In the genomic region with DNA sequence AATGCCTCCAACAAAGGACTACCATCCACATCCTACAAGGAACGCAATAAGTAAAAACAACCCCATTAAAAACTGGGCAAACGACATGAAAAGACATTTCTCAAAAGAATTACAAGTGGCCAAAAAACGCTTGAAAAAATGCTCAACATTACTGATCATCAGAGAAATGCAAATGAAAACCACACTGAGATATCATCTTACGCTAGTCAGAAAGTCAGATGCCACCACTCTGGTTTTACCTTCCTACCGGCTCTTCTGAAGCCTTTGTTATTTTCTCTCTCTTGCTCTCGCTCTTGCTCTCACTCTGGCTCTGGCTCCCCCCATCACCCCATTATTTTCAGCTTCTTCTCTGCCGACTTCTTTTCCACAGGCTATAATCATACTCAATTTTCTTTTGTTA, we compare ENCODE assay signal across 15 cellular contexts. TPM values are rescaled to one million over a fixed set of nuclear protein-coding genes. Genes with fewer than 3 reads are reported as not detected.
DNase-seq lines count a peak whose midpoint lies in the region; ATAC-seq and TF ChIP-seq lines count a peak whose summit lies in the region.
"Had no signal": no experiment of that assay in that cellular context is flagged by ENCODE, and none has a peak within 500 bp of the region (broad histone marks: within the 10 kb centered on the region; RNA-seq: fewer than 3 reads in every experiment).

No MANE protein-coding gene starts in this region.

- intact Hi-C loops in prostate gland (cut with DNase I), result no loop called here
- intact Hi-C loops in vagina (cut with DNase I), result no loop called here

- peak; percentile 32 for DNase-seq in DND-41
- peak; percentile 34 for DNase-seq in LHCN-M2 (ENCODE audit: low read depth)
- DNase-seq in memory B cell (ENCODE audit: low spot score in 2 of 2), result no peak
- DNase-seq in prostate gland (ENCODE audit: low spot score), result no peak
- no peak for DNase-seq in vagina (ENCODE audit: extremely low spot score in 2 of 2)
- DNase-seq in NAMALWA (ENCODE audit: low spot score), result no peak
- DNase-seq: adrenal gland, hippocampal formation, NCI-H1105 treated with DMSO at 0.1 percent for 48 hours, NCI-H345, right lobe of liver had no signal

- no peaks in the 10 kb centered on the region for H3K9me3 ChIP-seq in DND-41 (ENCODE audit: insufficient read depth, low read length, severe bottlenecking)
- no peaks in the 10 kb centered on the region for H3K9me3 ChIP-seq in prostate gland
- H3K9me3 ChIP-seq in vagina, result no peaks in the 10 kb centered on the region
- H3K9me3 ChIP-seq: adrenal gland, right lobe of liver had no signal

- no peak overlapping the region for H3K9ac ChIP-seq in DND-41 (ENCODE audit: low read depth, low read length)

- H3K4me1 ChIP-seq in DND-41 (ENCODE audit: insufficient read depth, low read length), result peaks cover 39% of the 10 kb centered on the region
- H3K4me1 ChIP-seq in prostate gland (replicated peaks), result no peaks in the 10 kb centered on the region
- no peaks in the 10 kb centered on the region for H3K4me1 ChIP-seq in vagina
- H3K4me1 ChIP-seq: right lobe of liver had no signal

- no peaks in the 10 kb centered on the region for H4K20me1 ChIP-seq in DND-41 (ENCODE audit: insufficient read depth, low read length)

- TF ChIP-seq POLR2A in prostate gland (IDR thresholded peaks at IDR 0.05), result no peak
- TF ChIP-seq POLR2A in vagina (IDR thresholded peaks at IDR 0.05), result no peak

- WGBS in prostate gland, result 61% methylated on average over 7 of the region's 7 CpGs

- no peaks in the 10 kb centered on the region for H3K27me3 ChIP-seq in DND-41 (ENCODE audit: insufficient read depth, low read length, poor library complexity)
- no peaks in the 10 kb centered on the region for H3K27me3 ChIP-seq in prostate gland (replicated peaks; ENCODE audit: insufficient read depth)
- no peaks in the 10 kb centered on the region for H3K27me3 ChIP-seq in vagina
- H3K27me3 ChIP-seq: adrenal gland, right lobe of liver had no signal

- peaks cover 69% of the 10 kb centered on the region for H3K4me1 Mint-ChIP-seq in activated T-helper 17 cell treated with anti-CD3 and anti-CD28 coated beads, Interleukin-2, amount 50 U/mL, for 72 hours
- peaks cover 13% of the 10 kb centered on the region for H3K4me1 Mint-ChIP-seq in memory B cell

- 0 out of 2 replicates have a peak overlapping the region, but pooled peaks have one; percentile 5 for H3K4me2 ChIP-seq in DND-41 (ENCODE audit: insufficient read depth, low read length)

- peak overlapping the region; percentile 83 for H3K27ac Mint-ChIP-seq in activated T-helper 17 cell treated with anti-CD3 and anti-CD28 coated beads, Interleukin-2, amount 50 U/mL, for 72 hours
- H3K27ac Mint-ChIP-seq in memory B cell, result peak overlapping the region; percentile 0

- no peaks in the 10 kb centered on the region; the same call in 1 of the 2 replicates for H3K36me3 ChIP-seq in DND-41 (ENCODE audit: insufficient read depth, low read length)
- H3K36me3 ChIP-seq in prostate gland, result no peaks in the 10 kb centered on the region
- no peaks in the 10 kb centered on the region for H3K36me3 ChIP-seq in vagina
- H3K36me3 ChIP-seq: adrenal gland, right lobe of liver had no signal

- TF ChIP-seq CTCF in DND-41 (IDR thresholded peaks at IDR 0.05; ENCODE audit: borderline replicate concordance, extremely low read depth, low read length, poor library complexity, severe bottlenecking) (no peak), prostate gland (IDR thresholded peaks at IDR 0.05) (no peak), vagina (IDR thresholded peaks at IDR 0.05) (no peak)

- H3K27ac ChIP-seq in DND-41 (ENCODE audit: low read length) (peak overlapping the region; percentile 41; the same call in 1 of the 2 replicates), prostate gland (no peak overlapping the region), vagina (no peak overlapping the region)
- H3K27ac ChIP-seq: adrenal gland, C4-2B, coronary artery, right lobe of liver had no signal

- H3K36me3 Mint-ChIP-seq in activated T-helper 17 cell treated with anti-CD3 and anti-CD28 coated beads, Interleukin-2, amount 50 U/mL, for 72 hours (ENCODE audit: low read depth), result no peaks in the 10 kb centered on the region
- H3K36me3 Mint-ChIP-seq in memory B cell, result peaks cover 12% of the 10 kb centered on the region

- peaks cover 4% of the 10 kb centered on the region for H3K9me3 Mint-ChIP-seq in activated T-helper 17 cell treated with anti-CD3 and anti-CD28 coated beads, Interleukin-2, amount 50 U/mL, for 72 hours
- no peaks in the 10 kb centered on the region for H3K9me3 Mint-ChIP-seq in memory B cell

- H3K4me3 ChIP-seq in DND-41 (ENCODE audit: low read depth in 1 of 2, low read length in 2 of 2) (no peak overlapping the region), prostate gland (no peak overlapping the region), vagina (no peak overlapping the region)
- H3K4me3 ChIP-seq: adrenal gland, coronary artery, right lobe of liver had no signal

- H3K27me3 Mint-ChIP-seq in activated T-helper 17 cell treated with anti-CD3 and anti-CD28 coated beads, Interleukin-2, amount 50 U/mL, for 72 hours, result no peaks in the 10 kb centered on the region
- H3K27me3 Mint-ChIP-seq in memory B cell, result no peaks in the 10 kb centered on the region

- peak overlapping the region; percentile 58 for H3K4me3 Mint-ChIP-seq in activated T-helper 17 cell treated with anti-CD3 and anti-CD28 coated beads, Interleukin-2, amount 50 U/mL, for 72 hours
- no peak overlapping the region for H3K4me3 Mint-ChIP-seq in memory B cell

- no peaks in the 10 kb centered on the region for H3K79me2 ChIP-seq in DND-41 (ENCODE audit: insufficient read depth, low read length)

- H2AFZ ChIP-seq in DND-41 (ENCODE audit: low read depth, low read length), result no peak overlapping the region

- ATAC-seq in DND-41 (ENCODE audit: insufficient read depth, low read depth), result peak; percentile 88
- peak; percentile 90 for ATAC-seq in activated T-helper 17 cell treated with anti-CD3 and anti-CD28 coated beads, Interleukin-2, amount 50 U/mL, for 72 hours (replicated peaks)
- no peak for ATAC-seq in memory B cell (ENCODE audit: low read depth)
- ATAC-seq in GM21528 (IDR thresholded peaks at IDR 0.05; ENCODE audit: low FRiP score, unreplicated experiment), result no peak
- ATAC-seq: right lobe of liver had no signal

RNA-seq across cellular contexts. Expression of gene VPS45, which starts 38.8 kb away (rescaled TPM):
- 39.8 and 41.4 TPM in 2 replicates for total RNA-seq in LHCN-M2 (2014; rRNA removed)
- 26.1 TPM for polyA plus RNA-seq in LHCN-M2 (2012)
- 10 to 100 TPM; 24.7 to 26.9 TPM for total RNA-seq in activated T-helper 17 cell treated with anti-CD3 and anti-CD28 coated beads, Interleukin-2, amount 50 U/mL, for 72 hours
- 10 to 100 TPM; 29.6 to 33.3 TPM for total RNA-seq in prostate gland
- total RNA-seq in vagina, result 32.2 TPM

RNA-seq across cellular contexts. Expression of gene PLEKHO1, which starts 43.4 kb away (rescaled TPM):
- total RNA-seq in LHCN-M2 (2014; rRNA removed), result 107 and 111 TPM in 2 replicates
- polyA plus RNA-seq in LHCN-M2 (2012), result 73.8 TPM
- 10 to 100 TPM; 33.1 to 43.0 TPM for total RNA-seq in activated T-helper 17 cell treated with anti-CD3 and anti-CD28 coated beads, Interleukin-2, amount 50 U/mL, for 72 hours
- 10 to 100 TPM; 33.1 to 75.0 TPM for total RNA-seq in prostate gland
- total RNA-seq in vagina, result 33.9 TPM

Comparison
In these comparisons a context has a peak if more than half of its experiments do, and no peak if none do; other contexts are left out.
1. ATAC-seq: peak in DND-41 (single experiment) and activated T-helper 17 cell treated with anti-CD3 and anti-CD28 coated beads, Interleukin-2, amount 50 U/mL, for 72 hours (single experiment); none in memory B cell (single experiment) and GM21528 (single experiment).
2. DNase-seq: peak in DND-41 (single experiment) and LHCN-M2 (single experiment); none in memory B cell (0 of 2), prostate gland (single experiment), vagina (0 of 2) and NAMALWA (single experiment).